Comparison of ENCODE assay signal across 8 cellular contexts in genomic region chr3:52536112-52536368, GRCh38. TPM values are rescaled to one million over a fixed set of nuclear protein-coding genes. Genes with fewer than 3 reads are reported as not detected.
DNase-seq lines count a peak whose midpoint lies in the region; ATAC-seq, FAIRE-seq and TF ChIP-seq lines count a peak whose summit lies in the region.

No MANE protein-coding gene starts in this region.

- peak overlapping the region; percentile 99 for H3K4me3 Mint-ChIP-seq in CD4-positive, alpha-beta T cell

- no peaks in the 10 kb centered on the region for H3K9me3 ChIP-seq in CD4-positive, alpha-beta T cell (ENCODE audit: control insufficient read depth, low read length)
- H3K9me3 ChIP-seq in OCI-LY7 (ENCODE audit: low read length), result no peaks in the 10 kb centered on the region
- no peaks in the 10 kb centered on the region for H3K9me3 ChIP-seq in endocrine pancreas (ENCODE audit: control insufficient read depth, low read length)
- H3K9me3 ChIP-seq in neutrophil, result no peaks in the 10 kb centered on the region

- H3K27ac Mint-ChIP-seq in CD4-positive, alpha-beta T cell, result peak overlapping the region; percentile 95

- H3K79me2 ChIP-seq in OCI-LY7 (ENCODE audit: insufficient read depth, low read depth, low read length), result peaks cover 46% of the 10 kb centered on the region

- no TSS peak for BruUV-seq in OCI-LY7 (replicated peaks; lab: Mats Ljungman, UMichigan)

- H3K36me3 ChIP-seq in OCI-LY7 (ENCODE audit: insufficient read depth, low read length) (peaks cover 22% of the 10 kb centered on the region), endocrine pancreas (ENCODE audit: control insufficient read depth, insufficient read depth, low read length) (no peaks in the 10 kb centered on the region), neutrophil (no peaks in the 10 kb centered on the region)

- peaks cover 54% of the 10 kb centered on the region for H3K4me1 Mint-ChIP-seq in CD4-positive, alpha-beta T cell (ENCODE audit: low read depth)

- H4K20me1 ChIP-seq in OCI-LY7 (ENCODE audit: insufficient read depth, low read length), result peaks cover 17% of the 10 kb centered on the region; the same call in 1 of the 2 replicates

- H3K4me3 ChIP-seq in OCI-LY7 (ENCODE audit: low read depth, low read length, poor library complexity, severe bottlenecking), result peak overlapping the region; percentile 13
- peak overlapping the region; percentile 3 for H3K4me3 ChIP-seq in endocrine pancreas (ENCODE audit: control insufficient read depth, insufficient read depth, low read length)
- H3K4me3 ChIP-seq in neutrophil (ENCODE audit: low read depth in 1 of 2, low read length in 1 of 2), result peak overlapping the region; percentile 74 to 77

- FAIRE-seq in HTR-8/SVneo (lab: Jason Lieb, UNC), result no peak

- DNase-seq in CD4-positive, alpha-beta T cell, result no peak
- DNase-seq in OCI-LY7 (ENCODE audit: low spot score), result no peak
- no peak for DNase-seq in HTR-8/SVneo (ENCODE audit: insufficient read length, low spot score)
- no peak for DNase-seq in C1 segment of cervical spinal cord (lab: John Stamatoyannopoulos, UW)
- no peak for DNase-seq in HK-2 (ENCODE audit: unreplicated experiment)

- no peak for ATAC-seq in CD4-positive, alpha-beta T cell (ENCODE audit: poor library complexity)
- ATAC-seq in GM18502 (IDR thresholded peaks at IDR 0.05; ENCODE audit: poor library complexity, unreplicated experiment), result no peak

- H3K27me3 Mint-ChIP-seq in CD4-positive, alpha-beta T cell, result no peaks in the 10 kb centered on the region

- H3K27me3 ChIP-seq in CD4-positive, alpha-beta T cell (ENCODE audit: control insufficient read depth, insufficient read depth, low read length), result no peaks in the 10 kb centered on the region
- no peaks in the 10 kb centered on the region for H3K27me3 ChIP-seq in endocrine pancreas (ENCODE audit: control insufficient read depth, insufficient read depth, low read length)
- H3K27me3 ChIP-seq in neutrophil, result peaks cover 54% of the 10 kb centered on the region

- H3K9me2 ChIP-seq in OCI-LY7 (ENCODE audit: insufficient read depth, low read length), result no peaks in the 10 kb centered on the region

- POLR2A ChIA-PET in CD4-positive, alpha-beta T cell (lab: Charles Lee), result interaction anchor here (0.6 to 1.3 kb wide), 12 partner anchors 9 to 480 kb away, joined by 3 to 9 read pairs (median 4); partner anchors contain the start of genes DUSP7, GLT8D1 and SPCS1
- POLR2A ChIA-PET in OCI-LY7 (lab: Charles Lee), result interaction anchor here (0.6 to 1.5 kb wide), 10 partner anchors 9 to 205 kb away, joined by 3 to 7 read pairs (median 4); no protein-coding TSS in a partner anchor

- H3K4me2 ChIP-seq in OCI-LY7 (ENCODE audit: low read length), result peak overlapping the region; percentile 64

- TF ChIP-seq CTCF in CD4-positive, alpha-beta T cell (IDR thresholded peaks at IDR 0.05), result no peak
- TF ChIP-seq CTCF in OCI-LY7 (conservative IDR thresholded peaks at IDR 0.05; ENCODE audit: low read length) (peak; percentile 12; the same call in 1 of the 2 replicates), neutrophil (IDR thresholded peaks at IDR 0.05) (no peak)

- CTCF ChIA-PET in CD4-positive, alpha-beta T cell (lab: Charles Lee), result interaction anchor here (0.9 kb wide), 1 partner anchor 11 kb away, joined by 3 read pairs; no protein-coding TSS in a partner anchor
- CTCF ChIA-PET in OCI-LY7 (lab: Charles Lee; ENCODE audit: unreplicated experiment), result interaction anchor here (0.5 to 0.9 kb wide), 3 partner anchors 15 to 525 kb away, joined by 3 to 5 read pairs (median 4); no protein-coding TSS in a partner anchor

- H2AFZ ChIP-seq in OCI-LY7 (ENCODE audit: low read length), result peak overlapping the region; percentile 34; the same call in 1 of the 2 replicates

- H3K27ac ChIP-seq in CD4-positive, alpha-beta T cell (ENCODE audit: low read depth, low read length), result no peak overlapping the region
- H3K27ac ChIP-seq in OCI-LY7 (ENCODE audit: low read depth, low read length, poor library complexity, severe bottlenecking) (peak overlapping the region; percentile 13), neutrophil (peak overlapping the region; percentile 29)

- no peak overlapping the region for H3K9ac ChIP-seq in endocrine pancreas (ENCODE audit: control insufficient read depth, insufficient read depth, low read length)

- H3K36me3 Mint-ChIP-seq in CD4-positive, alpha-beta T cell (ENCODE audit: low read depth), result peaks cover 31% of the 10 kb centered on the region

- intact Hi-C loops in CD4-positive, alpha-beta T cell (cut with DNase I, micrococcal nuclease), result loop anchor here in 1 of 2 experiments (2.0 to 10.0 kb wide), 5 partner anchors 149 to 1971 kb away; partner anchors contain the start of genes ALAS1, C3orf18, DUSP7 and HEMK1
- intact Hi-C loops in OCI-LY7 (cut with micrococcal nuclease; ENCODE audit: unreplicated experiment), result loop anchor here (1.0 to 5.0 kb wide), 3 partner anchors 64 to 149 kb away; partner anchors contain the start of genes NISCH and PBRM1

- no peaks in the 10 kb centered on the region for H3K9me3 Mint-ChIP-seq in CD4-positive, alpha-beta T cell

- H3K4me1 ChIP-seq in OCI-LY7 (ENCODE audit: insufficient read depth, low read length, poor library complexity, severe bottlenecking) (peaks cover 57% of the 10 kb centered on the region), endocrine pancreas (ENCODE audit: control insufficient read depth, insufficient read depth, low read length) (no peaks in the 10 kb centered on the region), neutrophil (ENCODE audit: control insufficient read depth in 1 of 2, insufficient read depth in 1 of 2, low read depth in 1 of 2, low read length in 1 of 2) (peaks cover 30 to 48% of the 10 kb centered on the region in 2 experiments)

RNA-seq across cellular contexts. Expression of gene UQCC5, which starts 0.4 kb away (rescaled TPM):
- total RNA-seq in CD4-positive, alpha-beta T cell, result 1 to 10 TPM; 2.8 to 8.3 TPM
- 12.0 and 18.4 TPM in 2 replicates for total RNA-seq in OCI-LY7 (2014; rRNA removed; shearing (Covaris generic))
- total RNA-seq in OCI-LY7 (2022), result 22.4 and 25.6 TPM in 2 replicates

RNA-seq across cellular contexts. Expression of gene NT5DC2, which starts 2.4 kb away (rescaled TPM):
- 1 to 10 TPM; 2.5 to 4.2 TPM for total RNA-seq in CD4-positive, alpha-beta T cell
- 132 and 144 TPM in 2 replicates for total RNA-seq in OCI-LY7 (2014; rRNA removed; shearing (Covaris generic))
- total RNA-seq in OCI-LY7 (2022), result 110 and 118 TPM in 2 replicates

RNA-seq across cellular contexts. Expression of gene STAB1, which starts 40.9 kb away (rescaled TPM):
- total RNA-seq in CD4-positive, alpha-beta T cell, result 1 to 10 TPM; 1.5 to 2.5 TPM
- not detected in 2 replicates for total RNA-seq in OCI-LY7 (2014; rRNA removed; shearing (Covaris generic))
- total RNA-seq in OCI-LY7 (2022), result not detected in 2 replicates

Comparison
In these comparisons a context has a peak if more than half of its experiments do, and no peak if none do; other contexts are left out.
1. H3K4me3 ChIP-seq: peak in every context shown above with its lines; median percentile 76 in neutrophil; 13 in OCI-LY7; 3 in endocrine pancreas.
2. RNA of gene NT5DC2, which starts 2.4 kb away (total RNA-seq): 110 to 144 TPM in OCI-LY7; 2.5 to 4.2 TPM in CD4-positive, alpha-beta T cell; every median in the first group is over 10 times any median in the second.